9 cellular contexts compared by ENCODE assay signal in the genomic region with DNA sequence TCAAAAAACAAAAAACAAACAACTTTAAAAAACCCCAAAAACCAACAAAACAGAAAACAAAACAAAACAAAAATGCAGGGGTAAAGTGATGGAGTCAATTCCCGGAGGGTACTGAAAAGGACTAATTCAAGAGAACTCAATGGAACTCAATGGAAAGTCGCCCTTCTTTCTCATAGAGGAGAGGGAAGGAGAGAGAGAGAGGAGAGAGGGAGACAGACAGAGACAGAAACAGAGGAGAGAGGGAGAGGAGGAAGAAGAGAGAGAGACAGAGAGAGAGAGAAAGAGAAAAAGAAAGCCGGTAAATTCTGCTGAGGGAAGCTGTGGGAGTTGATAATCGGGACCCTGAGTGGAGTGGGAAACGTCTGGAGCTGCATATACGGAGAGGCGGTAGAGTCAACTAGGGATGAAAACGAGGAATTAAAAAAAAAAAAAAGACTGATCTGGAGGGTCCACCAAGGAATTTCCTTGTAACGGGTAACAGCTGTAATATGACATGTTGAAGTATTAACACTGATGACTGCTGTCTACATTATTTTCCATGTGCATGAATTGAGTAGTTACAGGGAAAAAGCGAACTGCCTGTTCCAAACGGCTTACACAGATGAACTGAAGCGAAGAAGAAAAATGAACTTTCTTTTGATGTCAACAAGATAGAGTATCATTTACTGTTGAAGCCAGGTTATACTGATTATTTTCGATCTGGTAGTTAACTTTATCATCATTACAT. TPM values are rescaled to one million over a fixed set of nuclear protein-coding genes. Genes with fewer than 3 reads are reported as not detected.
DNase-seq lines count a peak whose midpoint lies in the region; ATAC-seq, FAIRE-seq and TF ChIP-seq lines count a peak whose summit lies in the region.
"Had no signal": no experiment of that assay in that cellular context is flagged by ENCODE, and none has a peak within 500 bp of the region (broad histone marks: within the 10 kb centered on the region; RNA-seq: fewer than 3 reads in every experiment).

No MANE protein-coding gene starts in this region.

- H3K4me1 ChIP-seq in keratinocyte (ENCODE audit: control insufficient read depth, extremely low read depth, insufficient read depth, low read length) (peaks cover 22% of the 10 kb centered on the region), thymus (ENCODE audit: control insufficient read depth, insufficient read depth, low read length) (peaks cover 4% of the 10 kb centered on the region)

- DNase-seq in NCI-H1417 (lab: John Stamatoyannopoulos, UW) (peak; percentile 47 to 79 (median 63)), NCI-H1417 treated with DMSO at 0.1 percent for 48 hours (lab: John Stamatoyannopoulos, UW) (no peak), amniotic epithelial cell (ENCODE audit: low read depth) (peak; percentile 3), keratinocyte (ENCODE audit: low read depth, low spot score) (no peak), KBM-7 (no peak)
- no peak for DNase-seq in activated naive CD4-positive, alpha-beta T cell treated with anti-CD3 and anti-CD28 coated beads, Interleukin-2, amount 50 U/mL, for 16 hours

- no peak for TF ChIP-seq CTCF in keratinocyte (optimal IDR thresholded peaks at IDR 0.05 in 1 of 3, IDR thresholded peaks at IDR 0.05 in 1 of 3, conservative IDR thresholded peaks at IDR 0.05 in 1 of 3; ENCODE audit: extremely low read depth in 1 of 3, insufficient read depth in 2 of 3, low read length in 3 of 3)

- in situ Hi-C loops in KBM-7 (cut with MboI; ENCODE audit: low pct_unique_long_range_greater_than_20kb, low sequenced_read_pairs), result no loop called here

- H3K4me2 ChIP-seq in keratinocyte (ENCODE audit: control insufficient read depth, extremely low read depth, insufficient read depth, low read depth, low read length), result peak overlapping the region; percentile 99

- peak overlapping the region; percentile 80 for H3K27ac ChIP-seq in keratinocyte (ENCODE audit: control insufficient read depth, insufficient read depth, low read length)
- H3K27ac ChIP-seq in thymus (ENCODE audit: low read depth), result no peak overlapping the region

- no peaks in the 10 kb centered on the region for H3K79me2 ChIP-seq in keratinocyte (ENCODE audit: control insufficient read depth, insufficient read depth, low read length)

- peak overlapping the region; percentile 81 for H3K9ac ChIP-seq in keratinocyte (ENCODE audit: control insufficient read depth, extremely low read depth, insufficient read depth, low read length)

- H3K27me3 ChIP-seq in keratinocyte (ENCODE audit: control insufficient read depth, extremely low read depth, insufficient read depth, low read length) (no peaks in the 10 kb centered on the region), thymus (ENCODE audit: control insufficient read depth, insufficient read depth) (no peaks in the 10 kb centered on the region)

- H4K20me1 ChIP-seq in keratinocyte (ENCODE audit: control insufficient read depth, extremely low read depth, insufficient read depth, low read length), result no peaks in the 10 kb centered on the region

- H3K4me3 ChIP-seq in keratinocyte (ENCODE audit: control insufficient read depth in 2 of 3, extremely low read depth in 1 of 3, insufficient read depth in 2 of 3, low read depth in 1 of 3, low read length in 3 of 3), result peak overlapping the region; percentile 38 to 80 (median 59)
- peak overlapping the region; percentile 48 for H3K4me3 ChIP-seq in thymus (ENCODE audit: low read length)

- FAIRE-seq in keratinocyte (lab: Jason Lieb, UNC), result no peak
- FAIRE-seq: colon had no signal

- H3K9me3 ChIP-seq in keratinocyte (ENCODE audit: control insufficient read depth, low read depth, low read length) (no peaks in the 10 kb centered on the region), thymus (ENCODE audit: control insufficient read depth) (no peaks in the 10 kb centered on the region)

- H3K36me3 ChIP-seq in keratinocyte (ENCODE audit: control insufficient read depth in 2 of 2, extremely low read depth in 1 of 2, insufficient read depth in 2 of 2, low read length in 2 of 2), result no peaks in the 10 kb centered on the region
- no peaks in the 10 kb centered on the region for H3K36me3 ChIP-seq in thymus (ENCODE audit: control insufficient read depth, insufficient read depth)

- dilution Hi-C loops in keratinocyte (cut with MboI; ENCODE audit: extremely low pct_ligation_motif_present, low sequenced_read_pairs), result no loop called here

- no peaks in the 10 kb centered on the region for H3K9me1 ChIP-seq in keratinocyte (ENCODE audit: control insufficient read depth, extremely low read depth, insufficient read depth, low read length)

- no peak for ATAC-seq in GM19463 (IDR thresholded peaks at IDR 0.05; ENCODE audit: unreplicated experiment)

- 60% methylated on average over 13 of the region's 13 CpGs for WGBS in thymus

- peak overlapping the region; percentile 84 for H2AFZ ChIP-seq in keratinocyte (ENCODE audit: control insufficient read depth, low read length)

RNA-seq across cellular contexts. Expression of a gene that starts 1.0 kb away (rescaled TPM):
- polyA plus RNA-seq in keratinocyte, result 0.23 to 0.68 TPM (median 0.32 TPM) in 3 replicates
- polyA plus RNA-seq in keratinocyte (2011; ENCODE audit: low read depth), result 0.24 TPM
- 0.38 and 0.47 TPM in 2 replicates for polyA plus RNA-seq in keratinocyte (2011; cell fraction: cytosol; rRNA removed)
- polyA plus RNA-seq in keratinocyte (2011; cell fraction: nucleus; rRNA removed), result 0.56 and 0.96 TPM in 2 replicates
- polyA plus RNA-seq in keratinocyte (2012; ENCODE audit: low replicate concordance), result 0.32 and 0.57 TPM in 2 replicates
- 1.0 to 1.1 TPM in 2 of 3 replicates, not detected in the other for polyA minus RNA-seq in keratinocyte
- not detected for polyA minus RNA-seq in keratinocyte (2011; cell fraction: cytosol; rRNA and poly(A)+ RNA removed)
- 0.32 TPM in 1 of 2 replicates, not detected in the other for polyA minus RNA-seq in keratinocyte (2011; cell fraction: nucleus; rRNA and poly(A)+ RNA removed)
- polyA plus RNA-seq in thymus, result 7.2 TPM

RNA-seq across cellular contexts. Expression of a gene that starts 4.6 kb away (rescaled TPM):
- polyA plus RNA-seq in keratinocyte (16.7 to 32.9 TPM (median 19.8 TPM) in 3 replicates), thymus (49.9 TPM)
- polyA plus RNA-seq in keratinocyte (2011; ENCODE audit: low read depth), result 7.5 TPM
- polyA plus RNA-seq in keratinocyte (2011; cell fraction: cytosol; rRNA removed), result 20.2 and 21.7 TPM in 2 replicates
- polyA plus RNA-seq in keratinocyte (2011; cell fraction: nucleus; rRNA removed), result 21.1 and 32.7 TPM in 2 replicates
- 16.4 and 18.7 TPM in 2 replicates for polyA plus RNA-seq in keratinocyte (2012; ENCODE audit: low replicate concordance)
- polyA minus RNA-seq in keratinocyte, result 1.2 to 7.2 TPM in 2 of 3 replicates, not detected in the other
- polyA minus RNA-seq in keratinocyte (2011; cell fraction: cytosol; rRNA and poly(A)+ RNA removed), result not detected
- polyA minus RNA-seq in keratinocyte (2011; cell fraction: nucleus; rRNA and poly(A)+ RNA removed), result 2.3 and 6.7 TPM in 2 replicates

RNA-seq across cellular contexts. Expression of a gene that starts 17.2 kb away (rescaled TPM):
- 8.8 to 13.8 TPM (median 13.0 TPM) in 3 replicates for polyA plus RNA-seq in keratinocyte
- 6.0 TPM for polyA plus RNA-seq in keratinocyte (2011; ENCODE audit: low read depth)
- polyA plus RNA-seq in keratinocyte (2011; cell fraction: cytosol; rRNA removed), result 4.3 and 10.2 TPM in 2 replicates
- 24.2 and 25.3 TPM in 2 replicates for polyA plus RNA-seq in keratinocyte (2011; cell fraction: nucleus; rRNA removed)
- polyA plus RNA-seq in keratinocyte (2012; ENCODE audit: low replicate concordance), result 6.8 and 9.0 TPM in 2 replicates
- polyA minus RNA-seq in keratinocyte, result 11.0 to 25.6 TPM (median 12.0 TPM) in 3 replicates
- polyA minus RNA-seq in keratinocyte (2011; cell fraction: cytosol; rRNA and poly(A)+ RNA removed), result 3.3 TPM
- 12.9 and 23.2 TPM in 2 replicates for polyA minus RNA-seq in keratinocyte (2011; cell fraction: nucleus; rRNA and poly(A)+ RNA removed)
- polyA plus RNA-seq in thymus, result 20.5 TPM

RNA-seq across cellular contexts. Expression of a gene that starts 58.4 kb away (rescaled TPM):
- polyA plus RNA-seq in keratinocyte (23.0 to 43.7 TPM (median 27.9 TPM) in 3 replicates), thymus (62.1 TPM)
- 8.9 TPM for polyA plus RNA-seq in keratinocyte (2011; ENCODE audit: low read depth)
- polyA plus RNA-seq in keratinocyte (2011; cell fraction: cytosol; rRNA removed), result 14.4 and 24.7 TPM in 2 replicates
- polyA plus RNA-seq in keratinocyte (2011; cell fraction: nucleus; rRNA removed), result 47.1 and 52.6 TPM in 2 replicates
- polyA plus RNA-seq in keratinocyte (2012; ENCODE audit: low replicate concordance), result 20.9 and 27.7 TPM in 2 replicates
- polyA minus RNA-seq in keratinocyte, result 12.6 to 30.4 TPM (median 23.9 TPM) in 3 replicates
- 16.7 TPM for polyA minus RNA-seq in keratinocyte (2011; cell fraction: cytosol; rRNA and poly(A)+ RNA removed)
- 35.6 and 39.6 TPM in 2 replicates for polyA minus RNA-seq in keratinocyte (2011; cell fraction: nucleus; rRNA and poly(A)+ RNA removed)

Comparison
In these comparisons a context has a peak if more than half of its experiments do, and no peak if none do; other contexts are left out.
1. DNase-seq: peak in NCI-H1417 (3 of 3) and amniotic epithelial cell (single experiment); none in NCI-H1417 treated with DMSO at 0.1 percent for 48 hours (single experiment), keratinocyte (single experiment), activated naive CD4-positive, alpha-beta T cell treated with anti-CD3 and anti-CD28 coated beads, Interleukin-2, amount 50 U/mL, for 16 hours (single experiment) and KBM-7 (single experiment).